Comparison of ENCODE assay signal across 10 cellular contexts in the genomic region with DNA sequence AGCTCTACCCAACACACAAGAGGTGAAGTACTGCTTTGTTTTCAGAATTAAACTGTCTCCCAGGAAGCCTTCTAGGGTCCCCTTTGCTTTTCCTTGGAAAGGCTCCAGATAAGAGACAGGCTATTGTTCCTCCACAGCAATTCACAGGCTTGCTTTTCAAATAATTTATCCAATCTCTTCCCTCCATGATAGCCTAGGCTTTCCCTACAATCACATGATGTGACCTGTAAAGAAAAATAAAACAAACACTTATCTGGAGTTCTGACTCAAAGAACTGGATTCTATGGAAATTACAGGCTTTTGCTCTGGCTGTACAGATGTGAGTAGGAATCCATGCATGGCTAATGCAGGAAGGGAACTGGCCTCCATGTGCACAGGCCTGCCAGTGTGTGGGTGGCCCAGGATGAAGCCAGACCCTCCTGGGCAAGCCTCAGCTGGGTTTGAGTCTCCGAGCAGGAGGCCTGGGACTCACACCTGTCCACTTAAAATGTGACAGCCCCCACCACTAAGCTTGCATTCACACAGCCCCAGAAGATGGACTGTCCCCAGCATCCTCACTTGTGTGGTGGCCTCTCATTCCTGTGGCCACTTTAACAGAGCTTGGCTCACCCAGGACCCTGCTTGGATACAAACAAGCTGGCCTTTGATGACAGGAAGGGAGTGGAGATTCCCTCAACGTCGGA.
DNase-seq lines count a peak whose midpoint lies in the region; ATAC-seq lines count a peak whose summit lies in the region.
"Had no signal": no experiment of that assay in that cellular context is flagged by ENCODE, and none has a peak within 500 bp of the region (broad histone marks: within the 10 kb centered on the region; RNA-seq: fewer than 3 reads in every experiment).

No MANE protein-coding gene starts in this region.

- H2AFZ ChIP-seq in neuron (ENCODE audit: low read depth, low read length) = peak overlapping the region; percentile 7

- H3K27ac ChIP-seq in epithelial cell of prostate = peak overlapping the region; percentile 94

- ATAC-seq in HG02623 (IDR thresholded peaks at IDR 0.05; ENCODE audit: unreplicated experiment) (no peak), HG03175 (IDR thresholded peaks at IDR 0.05; ENCODE audit: unreplicated experiment) (no peak)
- ATAC-seq: activated T-cell treated with anti-CD3 and anti-CD28 coated beads, Interleukin-2, amount 50 U/mL, for 4 hours had no signal

- no peaks in the 10 kb centered on the region for H3K9me3 ChIP-seq in neuron (ENCODE audit: low read length)

- peaks cover 31% of the 10 kb centered on the region for H3K4me1 ChIP-seq in neuron (ENCODE audit: insufficient read depth, low read length)

- no peak overlapping the region for H3K4me3 ChIP-seq in neuron (ENCODE audit: low read length)

- H3K36me3 ChIP-seq in neuron (ENCODE audit: insufficient read depth, low read length) = no peaks in the 10 kb centered on the region

- no peaks in the 10 kb centered on the region for H3K27me3 ChIP-seq in neuron (ENCODE audit: insufficient read depth, low read length)

- peak; percentile 85 for DNase-seq in Daoy (ENCODE audit: low read depth)
- peak; percentile 28 for DNase-seq in NCI-H2029 (lab: John Stamatoyannopoulos, UW)
- no peak for DNase-seq in epithelial cell of prostate (ENCODE audit: low read depth, low spot score)
- no peak for DNase-seq in stimulated activated naive CD4-positive, alpha-beta T cell treated with Interleukin-2 at 50 U/mL for 16 hours (lab: John Stamatoyannopoulos, UW)
- no peak for DNase-seq in amniotic stem cell (lab: John Stamatoyannopoulos, UW)
- DNase-seq: activated T-cell treated with anti-CD3 and anti-CD28 coated beads, Interleukin-2, amount 50 U/mL, for 4 hours; NCI-H1417 treated with DMSO at 0.1 percent for 48 hours had no signal

Comparison
In these comparisons a context has a peak if more than half of its experiments do, and no peak if none do; other contexts are left out.
1. DNase-seq: peak in Daoy (single experiment) and NCI-H2029 (single experiment); none in epithelial cell of prostate (single experiment), stimulated activated naive CD4-positive, alpha-beta T cell treated with Interleukin-2 at 50 U/mL for 16 hours (single experiment) and amniotic stem cell (single experiment).